In genomic region chr4:110032603-110033002, GRCh38 we compare ENCODE assay signal across 1 cellular context.
TF ChIP-seq lines count a peak whose summit lies in the region.

No MANE protein-coding gene starts in this region.

TF ChIP-seq in K562, 482 proteins besides CTCF, POLR2A, EP300 and RAD21 (continued from another document):
- TF ChIP-seq, protein P1, sequence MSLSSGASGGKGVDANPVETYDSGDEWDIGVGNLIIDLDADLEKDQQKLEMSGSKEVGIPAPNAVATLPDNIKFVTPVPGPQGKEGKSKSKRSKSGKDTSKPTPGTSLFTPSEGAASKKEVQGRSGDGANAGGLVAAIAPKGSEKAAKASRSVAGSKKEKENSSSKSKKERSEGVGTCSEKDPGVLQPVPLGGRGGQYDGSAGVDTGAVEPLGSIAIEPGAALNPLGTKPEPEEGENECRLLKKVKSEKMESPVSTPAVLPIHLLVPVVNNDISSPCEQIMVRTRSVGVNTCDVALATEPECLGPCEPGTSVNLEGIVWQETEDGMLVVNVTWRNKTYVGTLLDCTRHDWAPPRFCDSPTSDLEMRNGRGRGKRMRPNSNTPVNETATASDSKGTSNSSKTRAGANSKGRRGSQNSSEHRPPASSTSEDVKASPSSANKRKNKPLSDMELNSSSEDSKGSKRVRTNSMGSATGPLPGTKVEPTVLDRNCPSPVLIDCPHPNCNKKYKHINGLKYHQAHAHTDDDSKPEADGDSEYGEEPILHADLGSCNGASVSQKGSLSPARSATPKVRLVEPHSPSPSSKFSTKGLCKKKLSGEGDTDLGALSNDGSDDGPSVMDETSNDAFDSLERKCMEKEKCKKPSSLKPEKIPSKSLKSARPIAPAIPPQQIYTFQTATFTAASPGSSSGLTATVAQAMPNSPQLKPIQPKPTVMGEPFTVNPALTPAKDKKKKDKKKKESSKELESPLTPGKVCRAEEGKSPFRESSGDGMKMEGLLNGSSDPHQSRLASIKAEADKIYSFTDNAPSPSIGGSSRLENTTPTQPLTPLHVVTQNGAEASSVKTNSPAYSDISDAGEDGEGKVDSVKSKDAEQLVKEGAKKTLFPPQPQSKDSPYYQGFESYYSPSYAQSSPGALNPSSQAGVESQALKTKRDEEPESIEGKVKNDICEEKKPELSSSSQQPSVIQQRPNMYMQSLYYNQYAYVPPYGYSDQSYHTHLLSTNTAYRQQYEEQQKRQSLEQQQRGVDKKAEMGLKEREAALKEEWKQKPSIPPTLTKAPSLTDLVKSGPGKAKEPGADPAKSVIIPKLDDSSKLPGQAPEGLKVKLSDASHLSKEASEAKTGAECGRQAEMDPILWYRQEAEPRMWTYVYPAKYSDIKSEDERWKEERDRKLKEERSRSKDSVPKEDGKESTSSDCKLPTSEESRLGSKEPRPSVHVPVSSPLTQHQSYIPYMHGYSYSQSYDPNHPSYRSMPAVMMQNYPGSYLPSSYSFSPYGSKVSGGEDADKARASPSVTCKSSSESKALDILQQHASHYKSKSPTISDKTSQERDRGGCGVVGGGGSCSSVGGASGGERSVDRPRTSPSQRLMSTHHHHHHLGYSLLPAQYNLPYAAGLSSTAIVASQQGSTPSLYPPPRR (CRISPR knock-in tag; IDR thresholded peaks at IDR 0.05; ENCODE audit: borderline replicate concordance): no peak
- no peak for TF ChIP-seq ZNF780A (CRISPR knock-in tag; IDR thresholded peaks at IDR 0.05)
- no peak for TF ChIP-seq ZNF263 (CRISPR knock-in tag; IDR thresholded peaks at IDR 0.05; ENCODE audit: borderline replicate concordance)
- TF ChIP-seq, protein P2, sequence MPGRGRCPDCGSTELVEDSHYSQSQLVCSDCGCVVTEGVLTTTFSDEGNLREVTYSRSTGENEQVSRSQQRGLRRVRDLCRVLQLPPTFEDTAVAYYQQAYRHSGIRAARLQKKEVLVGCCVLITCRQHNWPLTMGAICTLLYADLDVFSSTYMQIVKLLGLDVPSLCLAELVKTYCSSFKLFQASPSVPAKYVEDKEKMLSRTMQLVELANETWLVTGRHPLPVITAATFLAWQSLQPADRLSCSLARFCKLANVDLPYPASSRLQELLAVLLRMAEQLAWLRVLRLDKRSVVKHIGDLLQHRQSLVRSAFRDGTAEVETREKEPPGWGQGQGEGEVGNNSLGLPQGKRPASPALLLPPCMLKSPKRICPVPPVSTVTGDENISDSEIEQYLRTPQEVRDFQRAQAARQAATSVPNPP (IDR thresholded peaks at IDR 0.05; ENCODE audit: borderline replicate concordance, insufficient read depth, insufficient read length): no peak
- TF ChIP-seq, protein P3, sequence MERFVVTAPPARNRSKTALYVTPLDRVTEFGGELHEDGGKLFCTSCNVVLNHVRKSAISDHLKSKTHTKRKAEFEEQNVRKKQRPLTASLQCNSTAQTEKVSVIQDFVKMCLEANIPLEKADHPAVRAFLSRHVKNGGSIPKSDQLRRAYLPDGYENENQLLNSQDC (CRISPR knock-in tag; IDR thresholded peaks at IDR 0.05): no peak
- TF ChIP-seq ZKSCAN8 (CRISPR knock-in tag; IDR thresholded peaks at IDR 0.05): no peak
- TF ChIP-seq RFX7 (CRISPR knock-in tag; IDR thresholded peaks at IDR 0.05): no peak
- no peak for TF ChIP-seq HMG20A (CRISPR knock-in tag; conservative IDR thresholded peaks at IDR 0.05)
- TF ChIP-seq, protein P4, sequence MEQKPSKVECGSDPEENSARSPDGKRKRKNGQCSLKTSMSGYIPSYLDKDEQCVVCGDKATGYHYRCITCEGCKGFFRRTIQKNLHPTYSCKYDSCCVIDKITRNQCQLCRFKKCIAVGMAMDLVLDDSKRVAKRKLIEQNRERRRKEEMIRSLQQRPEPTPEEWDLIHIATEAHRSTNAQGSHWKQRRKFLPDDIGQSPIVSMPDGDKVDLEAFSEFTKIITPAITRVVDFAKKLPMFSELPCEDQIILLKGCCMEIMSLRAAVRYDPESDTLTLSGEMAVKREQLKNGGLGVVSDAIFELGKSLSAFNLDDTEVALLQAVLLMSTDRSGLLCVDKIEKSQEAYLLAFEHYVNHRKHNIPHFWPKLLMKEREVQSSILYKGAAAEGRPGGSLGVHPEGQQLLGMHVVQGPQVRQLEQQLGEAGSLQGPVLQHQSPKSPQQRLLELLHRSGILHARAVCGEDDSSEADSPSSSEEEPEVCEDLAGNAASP (IDR thresholded peaks at IDR 0.05): no peak
- peak; percentile 82 for TF ChIP-seq CEBPB (tag; IDR thresholded peaks at IDR 0.05)
- no peak for TF ChIP-seq ZKSCAN3 (CRISPR knock-in tag; IDR thresholded peaks at IDR 0.05)
- no peak for TF ChIP-seq HMG20B (CRISPR knock-in tag; IDR thresholded peaks at IDR 0.05)
- TF ChIP-seq, protein P5, sequence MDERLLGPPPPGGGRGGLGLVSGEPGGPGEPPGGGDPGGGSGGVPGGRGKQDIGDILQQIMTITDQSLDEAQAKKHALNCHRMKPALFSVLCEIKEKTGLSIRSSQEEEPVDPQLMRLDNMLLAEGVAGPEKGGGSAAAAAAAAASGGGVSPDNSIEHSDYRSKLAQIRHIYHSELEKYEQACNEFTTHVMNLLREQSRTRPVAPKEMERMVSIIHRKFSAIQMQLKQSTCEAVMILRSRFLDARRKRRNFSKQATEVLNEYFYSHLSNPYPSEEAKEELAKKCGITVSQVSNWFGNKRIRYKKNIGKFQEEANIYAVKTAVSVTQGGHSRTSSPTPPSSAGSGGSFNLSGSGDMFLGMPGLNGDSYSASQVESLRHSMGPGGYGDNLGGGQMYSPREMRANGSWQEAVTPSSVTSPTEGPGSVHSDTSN (CRISPR knock-in tag; IDR thresholded peaks at IDR 0.05; ENCODE audit: low read depth): no peak
- TF ChIP-seq, protein P5 (tag; conservative IDR thresholded peaks at IDR 0.05; ENCODE audit: low read depth): peak; percentile 20; the same call in 1 of the 2 replicates
- TF ChIP-seq, protein P6, sequence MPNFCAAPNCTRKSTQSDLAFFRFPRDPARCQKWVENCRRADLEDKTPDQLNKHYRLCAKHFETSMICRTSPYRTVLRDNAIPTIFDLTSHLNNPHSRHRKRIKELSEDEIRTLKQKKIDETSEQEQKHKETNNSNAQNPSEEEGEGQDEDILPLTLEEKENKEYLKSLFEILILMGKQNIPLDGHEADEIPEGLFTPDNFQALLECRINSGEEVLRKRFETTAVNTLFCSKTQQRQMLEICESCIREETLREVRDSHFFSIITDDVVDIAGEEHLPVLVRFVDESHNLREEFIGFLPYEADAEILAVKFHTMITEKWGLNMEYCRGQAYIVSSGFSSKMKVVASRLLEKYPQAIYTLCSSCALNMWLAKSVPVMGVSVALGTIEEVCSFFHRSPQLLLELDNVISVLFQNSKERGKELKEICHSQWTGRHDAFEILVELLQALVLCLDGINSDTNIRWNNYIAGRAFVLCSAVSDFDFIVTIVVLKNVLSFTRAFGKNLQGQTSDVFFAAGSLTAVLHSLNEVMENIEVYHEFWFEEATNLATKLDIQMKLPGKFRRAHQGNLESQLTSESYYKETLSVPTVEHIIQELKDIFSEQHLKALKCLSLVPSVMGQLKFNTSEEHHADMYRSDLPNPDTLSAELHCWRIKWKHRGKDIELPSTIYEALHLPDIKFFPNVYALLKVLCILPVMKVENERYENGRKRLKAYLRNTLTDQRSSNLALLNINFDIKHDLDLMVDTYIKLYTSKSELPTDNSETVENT (CRISPR knock-in tag; IDR thresholded peaks at IDR 0.05): no peak
